Comparison of ENCODE assay signal across 8 cellular contexts in genomic region chr19:52343548-52343947, GRCh38. TPM values are rescaled to one million over a fixed set of nuclear protein-coding genes. Genes with fewer than 3 reads are reported as not detected.
DNase-seq lines count a peak whose midpoint lies in the region; ATAC-seq and TF ChIP-seq lines count a peak whose summit lies in the region.

No MANE protein-coding gene starts in this region.

- H2AFZ ChIP-seq in OCI-LY7 (ENCODE audit: low read length) = no peak overlapping the region

- H3K4me3 ChIP-seq in right atrium auricular region = no peak overlapping the region
- no peak overlapping the region for H3K4me3 ChIP-seq in OCI-LY7 (ENCODE audit: low read depth, low read length, poor library complexity, severe bottlenecking)

- H3K36me3 Mint-ChIP-seq in activated naive CD4-positive, alpha-beta T cell treated with anti-CD3 and anti-CD28 coated beads for 36 hours (ENCODE audit: low read depth) = peaks cover 21% of the 10 kb centered on the region

- peak; percentile 49 for DNase-seq in Right ventricle myocardium superior
- DNase-seq in right atrium auricular region (ENCODE audit: low spot score) = no peak
- DNase-seq in OCI-LY7 (ENCODE audit: low spot score) = peak; percentile 79
- peak; percentile 59 for DNase-seq in activated naive CD4-positive, alpha-beta T cell treated with anti-CD3 and anti-CD28 coated beads for 36 hours
- DNase-seq in hypothalamus (lab: John Stamatoyannopoulos, UW) = peak in 35 of 51 donors; percentile 1 to 53 (median 18)
- peak; percentile 23 to 35 (median 28) for DNase-seq in stimulated activated CD4-positive, alpha-beta T cell treated with anti-CD3 and anti-CD28 coated beads, Interleukin-12 subunit alpha, Interleukin-12 subunit beta, amount 100 ng/mL, for 48 hours (ENCODE audit: low read depth in 2 of 3, low spot score in 1 of 3)
- no peak for DNase-seq in ACHN

- TF ChIP-seq CTCF in right atrium auricular region (IDR thresholded peaks at IDR 0.05) (peak in 1 of 2 donors; percentile 63), OCI-LY7 (conservative IDR thresholded peaks at IDR 0.05; ENCODE audit: low read length) (peak; percentile 83)

- no peaks in the 10 kb centered on the region for H4K20me1 ChIP-seq in OCI-LY7 (ENCODE audit: insufficient read depth, low read length)

- in situ Hi-C loops in ACHN (cut with HindIII; ENCODE audit: low pct_ligation_motif_present, low pct_unique_long_range_greater_than_20kb, low sequenced_read_pairs) = no loop called here

- H3K4me1 Mint-ChIP-seq in activated naive CD4-positive, alpha-beta T cell treated with anti-CD3 and anti-CD28 coated beads for 36 hours (ENCODE audit: low read depth) = no peaks in the 10 kb centered on the region

- H3K36me3 ChIP-seq in right atrium auricular region = peaks cover 3% of the 10 kb centered on the region
- no peaks in the 10 kb centered on the region for H3K36me3 ChIP-seq in OCI-LY7 (ENCODE audit: insufficient read depth, low read length)

- H3K9me3 Mint-ChIP-seq in activated naive CD4-positive, alpha-beta T cell treated with anti-CD3 and anti-CD28 coated beads for 36 hours = peaks cover 26% of the 10 kb centered on the region

- H3K4me1 ChIP-seq in right atrium auricular region (no peaks in the 10 kb centered on the region), OCI-LY7 (ENCODE audit: insufficient read depth, low read length, poor library complexity, severe bottlenecking) (no peaks in the 10 kb centered on the region)

- H3K79me2 ChIP-seq in OCI-LY7 (ENCODE audit: insufficient read depth, low read depth, low read length) = no peaks in the 10 kb centered on the region

- no peak overlapping the region for H3K27ac ChIP-seq in right atrium auricular region
- H3K27ac ChIP-seq in OCI-LY7 (ENCODE audit: low read depth, low read length, poor library complexity, severe bottlenecking) = no peak overlapping the region

- no peak overlapping the region for H3K4me2 ChIP-seq in OCI-LY7 (ENCODE audit: low read length)

- no peaks in the 10 kb centered on the region for H3K27me3 ChIP-seq in right atrium auricular region

- no TSS peak for BruUV-seq in OCI-LY7 (replicated peaks; lab: Mats Ljungman, UMichigan)

- peak; percentile 64 for ATAC-seq in Right ventricle myocardium superior (ENCODE audit: poor library complexity)
- no peak for ATAC-seq in GM19397 (IDR thresholded peaks at IDR 0.05; ENCODE audit: unreplicated experiment)

- H3K27ac Mint-ChIP-seq in activated naive CD4-positive, alpha-beta T cell treated with anti-CD3 and anti-CD28 coated beads for 36 hours = no peak overlapping the region

- POLR2A ChIA-PET in OCI-LY7 (lab: Charles Lee) = no interaction called here

- CTCF ChIA-PET in OCI-LY7 (lab: Charles Lee; ENCODE audit: unreplicated experiment) = no interaction called here
- CTCF ChIA-PET in activated naive CD4-positive, alpha-beta T cell treated with anti-CD3 and anti-CD28 coated beads for 36 hours (lab: Charles Lee) = interaction anchor here (0.6 to 1.1 kb wide), 2 partner anchors 301 to 444 kb away, joined by 3 read pairs; no protein-coding TSS in a partner anchor

- no peaks in the 10 kb centered on the region for H3K9me2 ChIP-seq in OCI-LY7 (ENCODE audit: insufficient read depth, low read length)

- intact Hi-C loops in Right ventricle myocardium superior (cut with DNase I) (no loop called here), OCI-LY7 (cut with micrococcal nuclease; ENCODE audit: unreplicated experiment) (no loop called here)
- intact Hi-C loops in activated naive CD4-positive, alpha-beta T cell treated with anti-CD3 and anti-CD28 coated beads for 36 hours (cut with micrococcal nuclease) = loop anchor here (1.0 kb wide), 1 partner anchor 405 kb away; no protein-coding TSS in a partner anchor

- no peaks in the 10 kb centered on the region for H3K9me3 ChIP-seq in right atrium auricular region
- no peaks in the 10 kb centered on the region for H3K9me3 ChIP-seq in OCI-LY7 (ENCODE audit: low read length)

- H3K27me3 Mint-ChIP-seq in activated naive CD4-positive, alpha-beta T cell treated with anti-CD3 and anti-CD28 coated beads for 36 hours (ENCODE audit: low read depth) = no peaks in the 10 kb centered on the region

- H3K4me3 Mint-ChIP-seq in activated naive CD4-positive, alpha-beta T cell treated with anti-CD3 and anti-CD28 coated beads for 36 hours = no peak overlapping the region

RNA-seq across cellular contexts. Expression of gene ZNF610, which starts 7.5 kb away (rescaled TPM):
- total RNA-seq in Right ventricle myocardium superior (3.0 TPM), right atrium auricular region (1 to 10 TPM; 1.9 to 7.1 TPM), OCI-LY7 (2022) (2.1 and 2.6 TPM in 2 replicates)
- 0.13 and 0.54 TPM in 2 replicates for total RNA-seq in OCI-LY7 (2014; rRNA removed; shearing (Covaris generic))
- under 1 TPM; 0.64 TPM for total RNA-seq in activated naive CD4-positive, alpha-beta T cell treated with anti-CD3 and anti-CD28 coated beads for 36 hours

RNA-seq across cellular contexts. Expression of gene ZNF880, which starts 26.2 kb away (rescaled TPM):
- total RNA-seq in Right ventricle myocardium superior = 19.4 TPM
- 10 to 100 TPM; 19.6 to 20.5 TPM for total RNA-seq in right atrium auricular region
- 0.13 TPM in 1 of 2 replicates, not detected in the other for total RNA-seq in OCI-LY7 (2014; rRNA removed; shearing (Covaris generic))
- 1.0 and 1.2 TPM in 2 replicates for total RNA-seq in OCI-LY7 (2022)
- 1 to 10 TPM; 8.3 to 8.4 TPM for total RNA-seq in activated naive CD4-positive, alpha-beta T cell treated with anti-CD3 and anti-CD28 coated beads for 36 hours

RNA-seq across cellular contexts. Expression of gene ZNF480, which starts 46.6 kb away (rescaled TPM):
- total RNA-seq in Right ventricle myocardium superior (15.9 TPM), right atrium auricular region (1 to 10 TPM; 8.6 to 9.2 TPM), OCI-LY7 (2022) (15.5 and 16.0 TPM in 2 replicates)
- 9.3 and 12.0 TPM in 2 replicates for total RNA-seq in OCI-LY7 (2014; rRNA removed; shearing (Covaris generic))
- total RNA-seq in activated naive CD4-positive, alpha-beta T cell treated with anti-CD3 and anti-CD28 coated beads for 36 hours = 1 to 10 TPM; 3.7 to 4.2 TPM

RNA-seq across cellular contexts. Expression of gene ZNF528, which starts 54.1 kb away (rescaled TPM):
- total RNA-seq in Right ventricle myocardium superior (10.8 TPM), right atrium auricular region (10 to 100 TPM in 1 of 2 donors, 1 to 10 TPM in 1; 9.4 to 16.7 TPM), OCI-LY7 (2022) (0.27 TPM in 1 of 2 replicates, not detected in the other)
- total RNA-seq in OCI-LY7 (2014; rRNA removed; shearing (Covaris generic)) = 0.57 TPM in 1 of 2 replicates, not detected in the other
- total RNA-seq in activated naive CD4-positive, alpha-beta T cell treated with anti-CD3 and anti-CD28 coated beads for 36 hours = 1 to 10 TPM; 2.9 to 3.7 TPM

Comparison
In these comparisons a context has a peak if more than half of its experiments do, and no peak if none do; other contexts are left out.
1. DNase-seq: peak in Right ventricle myocardium superior (single experiment), OCI-LY7 (single experiment), activated naive CD4-positive, alpha-beta T cell treated with anti-CD3 and anti-CD28 coated beads for 36 hours (single experiment), hypothalamus (35 of 51) and stimulated activated CD4-positive, alpha-beta T cell treated with anti-CD3 and anti-CD28 coated beads, Interleukin-12 subunit alpha, Interleukin-12 subunit beta, amount 100 ng/mL, for 48 hours (3 of 3); none in right atrium auricular region (single experiment) and ACHN (single experiment).